9 cellular contexts compared by ENCODE assay signal in the genomic region with DNA sequence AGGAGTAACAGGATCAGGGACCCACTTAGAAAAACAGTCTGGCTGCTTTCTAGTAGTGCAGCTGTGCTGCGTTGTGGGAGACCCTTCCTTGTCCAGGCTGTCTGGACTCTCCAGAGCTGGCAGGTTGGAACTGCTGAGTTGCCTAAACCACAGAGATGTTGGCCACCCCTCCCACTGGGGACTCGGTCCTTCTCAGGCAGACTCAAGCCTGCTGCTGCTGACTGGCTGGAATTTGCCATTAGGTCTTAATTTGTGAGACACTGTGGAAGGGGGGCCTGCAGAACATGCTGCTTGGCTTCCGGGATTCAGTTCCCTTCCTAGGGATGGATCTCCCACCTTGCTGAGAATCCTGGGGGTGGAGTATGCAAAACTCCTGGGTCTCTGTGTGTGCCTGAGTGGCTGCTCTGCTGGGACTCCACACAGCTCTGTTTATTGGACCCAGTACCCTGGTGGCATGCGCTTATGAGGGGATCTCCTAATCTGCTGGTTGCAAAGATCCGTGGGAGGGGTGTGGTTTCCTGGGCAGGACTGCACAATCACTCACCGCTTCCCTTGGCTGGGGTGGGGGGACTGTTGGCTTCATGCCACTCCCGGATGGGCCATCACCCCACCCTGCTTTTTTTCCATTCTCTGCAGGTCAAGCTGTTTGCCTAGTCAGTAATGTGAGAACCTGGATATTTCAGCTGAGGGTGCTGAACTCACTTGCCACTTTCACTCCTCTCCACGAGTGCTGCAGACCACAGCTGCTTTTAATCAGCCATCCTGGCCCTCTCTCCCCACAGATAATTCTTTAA.
A peak's percentile ranks its signal among the peaks of the same experiment; 100 is the strongest.
DNase-seq lines count a peak whose midpoint lies in the region; ATAC-seq and TF ChIP-seq lines count a peak whose summit lies in the region.
"Had no signal": no experiment of that assay in that cellular context is flagged by ENCODE, and none has a peak within 500 bp of the region (broad histone marks: within the 10 kb centered on the region; RNA-seq: fewer than 3 reads in every experiment).

No MANE protein-coding gene starts in this region.

- CTCF ChIA-PET in activated CD8-positive, alpha-beta memory T cell treated with anti-CD3 and anti-CD28 coated beads, Interleukin-2, amount 10 ng/mL, durations not matched to agents 7 days and 5 days (lab: Charles Lee) = no interaction called here

- H2AFZ ChIP-seq in hepatocyte = no peak overlapping the region

- no peaks in the 10 kb centered on the region for H3K79me2 ChIP-seq in hepatocyte

- no peak overlapping the region for H3K4me3 ChIP-seq in hepatocyte
- no peak overlapping the region for H3K4me3 ChIP-seq in testis
- H3K4me3 ChIP-seq: right lobe of liver had no signal

- 35% methylated on average over 8 of the region's 8 CpGs for WGBS in hepatocyte (ENCODE audit: low lambda C conversion rate, missing lambda C conversion rate)
- 44 to 58% methylated on average over 6 to 8 of the region's 8 CpGs for WGBS in testis, 2 donors

- no peaks in the 10 kb centered on the region for H3K36me3 Mint-ChIP-seq in activated CD8-positive, alpha-beta memory T cell treated with anti-CD3 and anti-CD28 coated beads, Interleukin-2, amount 10 ng/mL, durations not matched to agents 7 days and 5 days
- no peaks in the 10 kb centered on the region for H3K36me3 Mint-ChIP-seq in stimulated activated naive CD8-positive, alpha-beta T cell treated with anti-CD3 and anti-CD28 coated beads, Interleukin-15, Interleukin-2, amounts not matched to agents 100 ng/mL and 50 ng/mL, for 24 hours (ENCODE audit: low read depth)

- peaks cover 22% of the 10 kb centered on the region for H3K4me1 Mint-ChIP-seq in activated CD8-positive, alpha-beta memory T cell treated with anti-CD3 and anti-CD28 coated beads, Interleukin-2, amount 10 ng/mL, durations not matched to agents 7 days and 5 days
- H3K4me1 Mint-ChIP-seq in stimulated activated naive CD8-positive, alpha-beta T cell treated with anti-CD3 and anti-CD28 coated beads, Interleukin-15, Interleukin-2, amounts not matched to agents 100 ng/mL and 50 ng/mL, for 24 hours (ENCODE audit: low read depth) = peaks cover 30% of the 10 kb centered on the region

- H3K4me3 Mint-ChIP-seq in activated CD8-positive, alpha-beta memory T cell treated with anti-CD3 and anti-CD28 coated beads, Interleukin-2, amount 10 ng/mL, durations not matched to agents 7 days and 5 days = no peak overlapping the region
- no peak overlapping the region for H3K4me3 Mint-ChIP-seq in stimulated activated naive CD8-positive, alpha-beta T cell treated with anti-CD3 and anti-CD28 coated beads, Interleukin-15, Interleukin-2, amounts not matched to agents 100 ng/mL and 50 ng/mL, for 24 hours

- H3K9me3 ChIP-seq in hepatocyte (ENCODE audit: low read depth) (no peaks in the 10 kb centered on the region), testis (no peaks in the 10 kb centered on the region)
- H3K9me3 ChIP-seq: right lobe of liver had no signal

- peak; percentile 14 for DNase-seq in AG09319 (ENCODE audit: extremely low read depth, low read depth)
- DNase-seq in activated CD8-positive, alpha-beta memory T cell treated with anti-CD3 and anti-CD28 coated beads, Interleukin-2, amount 10 ng/mL, durations not matched to agents 7 days and 5 days = peak; percentile 73
- DNase-seq in hepatocyte (ENCODE audit: low spot score) = peak; percentile 20
- DNase-seq in testis = no peak
- DNase-seq in COLO829 (ENCODE audit: low spot score) = no peak
- DNase-seq: right lobe of liver had no signal

- H3K27me3 Mint-ChIP-seq in activated CD8-positive, alpha-beta memory T cell treated with anti-CD3 and anti-CD28 coated beads, Interleukin-2, amount 10 ng/mL, durations not matched to agents 7 days and 5 days = no peaks in the 10 kb centered on the region
- H3K27me3 Mint-ChIP-seq in stimulated activated naive CD8-positive, alpha-beta T cell treated with anti-CD3 and anti-CD28 coated beads, Interleukin-15, Interleukin-2, amounts not matched to agents 100 ng/mL and 50 ng/mL, for 24 hours = peaks cover 3% of the 10 kb centered on the region

- peaks cover 4% of the 10 kb centered on the region for H3K9me3 Mint-ChIP-seq in activated CD8-positive, alpha-beta memory T cell treated with anti-CD3 and anti-CD28 coated beads, Interleukin-2, amount 10 ng/mL, durations not matched to agents 7 days and 5 days (ENCODE audit: low read depth)
- H3K9me3 Mint-ChIP-seq in stimulated activated naive CD8-positive, alpha-beta T cell treated with anti-CD3 and anti-CD28 coated beads, Interleukin-15, Interleukin-2, amounts not matched to agents 100 ng/mL and 50 ng/mL, for 24 hours = peaks cover 9% of the 10 kb centered on the region

- TF ChIP-seq CTCF in AG09319 (IDR thresholded peaks at IDR 0.05; ENCODE audit: low read depth, low read length) (no peak), hepatocyte (IDR thresholded peaks at IDR 0.05; ENCODE audit: poor library complexity) (no peak), testis (IDR thresholded peaks at IDR 0.05) (no peak)

- no peak for TF ChIP-seq POLR2A in testis (IDR thresholded peaks at IDR 0.05)

- H3K4me1 ChIP-seq in hepatocyte (ENCODE audit: insufficient read depth) (peaks cover 5% of the 10 kb centered on the region), testis (peaks cover 5% of the 10 kb centered on the region)
- H3K4me1 ChIP-seq: right lobe of liver had no signal

- H3K27ac ChIP-seq in hepatocyte (no peak overlapping the region), testis (no peak overlapping the region)
- H3K27ac ChIP-seq: right lobe of liver had no signal

- H3K27me3 ChIP-seq in hepatocyte (no peaks in the 10 kb centered on the region), testis (no peaks in the 10 kb centered on the region)
- H3K27me3 ChIP-seq: right lobe of liver had no signal

- no peaks in the 10 kb centered on the region for H3K9me2 ChIP-seq in hepatocyte (replicated peaks; ENCODE audit: insufficient read depth)

- H3K36me3 ChIP-seq in hepatocyte (replicated peaks; ENCODE audit: insufficient read depth, low read depth) (no peaks in the 10 kb centered on the region), testis (ENCODE audit: low read depth, missing control alignments) (no peaks in the 10 kb centered on the region)
- H3K36me3 ChIP-seq: right lobe of liver had no signal

- no peak overlapping the region for H3K27ac Mint-ChIP-seq in activated CD8-positive, alpha-beta memory T cell treated with anti-CD3 and anti-CD28 coated beads, Interleukin-2, amount 10 ng/mL, durations not matched to agents 7 days and 5 days
- peak overlapping the region; percentile 37 for H3K27ac Mint-ChIP-seq in stimulated activated naive CD8-positive, alpha-beta T cell treated with anti-CD3 and anti-CD28 coated beads, Interleukin-15, Interleukin-2, amounts not matched to agents 100 ng/mL and 50 ng/mL, for 24 hours

- H4K20me1 ChIP-seq in hepatocyte (ENCODE audit: insufficient read depth, poor library complexity, severe bottlenecking) = no peaks in the 10 kb centered on the region

- H3K4me2 ChIP-seq in hepatocyte = peak overlapping the region; percentile 34

- ATAC-seq in GM19467 (IDR thresholded peaks at IDR 0.05; ENCODE audit: unreplicated experiment) = peak; percentile 62
- peak; percentile 79 for ATAC-seq in HG03469 (IDR thresholded peaks at IDR 0.05; ENCODE audit: unreplicated experiment)
- peak; percentile 65 for ATAC-seq in activated CD8-positive, alpha-beta memory T cell treated with anti-CD3 and anti-CD28 coated beads, Interleukin-2, amount 10 ng/mL, durations not matched to agents 7 days and 5 days

- intact Hi-C loops in testis (cut with DNase I; ENCODE audit: low total_unique reads) = no loop called here

Comparison
In these comparisons a context has a peak if more than half of its experiments do, and no peak if none do; other contexts are left out.
1. DNase-seq: peak in AG09319 (single experiment), activated CD8-positive, alpha-beta memory T cell treated with anti-CD3 and anti-CD28 coated beads, Interleukin-2, amount 10 ng/mL, durations not matched to agents 7 days and 5 days (single experiment) and hepatocyte (single experiment); none in testis (single experiment) and COLO829 (single experiment).
2. Peak in every context shown above with its lines, with median percentiles within 50 percentile points of each other: ATAC-seq.